ENCODE assay signal across 8 cellular contexts in genomic region chr4:87007345-87008181, GRCh38.
DNase-seq lines count a peak whose midpoint lies in the region; ATAC-seq and TF ChIP-seq lines count a peak whose summit lies in the region.

No MANE protein-coding gene starts in this region.

- H3K9ac ChIP-seq in BLaER1 (peak overlapping the region; percentile 96), adipocyte (ENCODE audit: low read length) (peak overlapping the region; percentile 94)

- POLR2A ChIA-PET in RWPE1 (lab: Yijun Ruan, JAX; ENCODE audit: low non-redundant PET): interaction anchor here (0.6 to 2.3 kb wide), 2 partner anchors 72 to 154 kb away, joined by 3 to 9 read pairs; partner anchors contain the start of gene AFF1

- ATAC-seq in heart left ventricle (peak; percentile 25 to 58 (median 44)), HG02588 (IDR thresholded peaks at IDR 0.05; ENCODE audit: unreplicated experiment) (no peak), GM21447 (IDR thresholded peaks at IDR 0.05; ENCODE audit: unreplicated experiment) (no peak)

- H3K36me3 ChIP-seq in BLaER1 (peaks cover 1% of the 10 kb centered on the region; the same call in 1 of the 2 replicates), adipocyte (ENCODE audit: control insufficient read depth, insufficient read depth, low read length, severe bottlenecking) (no peaks in the 10 kb centered on the region), heart left ventricle (no peaks in the 10 kb centered on the region)

- H3K4me3 ChIP-seq in BLaER1 (peak overlapping the region; percentile 90), adipocyte (ENCODE audit: low read length) (peak overlapping the region; percentile 90), heart left ventricle (peak overlapping the region; percentile 69 to 91 (median 80))

- no peak for TF ChIP-seq POLR2A in heart left ventricle (IDR thresholded peaks at IDR 0.05)

- DNase-seq in HT1080 (ENCODE audit: low read depth) (peak; percentile 23), RWPE1 (ENCODE audit: low spot score) (peak; percentile 37), adipocyte (ENCODE audit: low read depth) (peak; percentile 84), heart left ventricle (peak; percentile 64 to 82 (median 71)), pons (ENCODE audit: low spot score) (peak; percentile 82)

- CTCF ChIA-PET in RWPE1 (lab: Yijun Ruan, JAX): interaction anchor here (0.6 to 1.1 kb wide), 2 partner anchors 85 to 113 kb away, joined by 3 read pairs; no protein-coding TSS in a partner anchor

- WGBS in heart left ventricle, 4 donors: 0 to 1% (median 1%) methylated on average over 33 of the region's 33 CpGs

- H3K9me3 ChIP-seq in BLaER1 (no peaks in the 10 kb centered on the region), adipocyte (ENCODE audit: control insufficient read depth, low read length) (no peaks in the 10 kb centered on the region), heart left ventricle (no peaks in the 10 kb centered on the region)

- no peak for TF ChIP-seq CTCF in RWPE1 (conservative IDR thresholded peaks at IDR 0.05; ENCODE audit: low read depth)
- no peak for TF ChIP-seq CTCF in heart left ventricle (IDR thresholded peaks at IDR 0.05)

- H3K27ac ChIP-seq in BLaER1: peak overlapping the region; percentile 95
- peak overlapping the region; percentile 98 for H3K27ac ChIP-seq in RWPE1
- H3K27ac ChIP-seq in heart left ventricle: peak overlapping the region; percentile 91 to 100 (median 98)

- peaks cover 60% of the 10 kb centered on the region for H4K20me1 ChIP-seq in BLaER1

- intact Hi-C loops in heart left ventricle (cut with DNase I): loop anchor here (1.0 to 5.0 kb wide), 14 partner anchors 23 to 85 kb away; partner anchors contain the start of gene AFF1 (in 8 of the 10)

- H3K4me1 ChIP-seq in BLaER1 (peaks cover 71% of the 10 kb centered on the region), adipocyte (ENCODE audit: control insufficient read depth, insufficient read depth, low read length) (peaks cover 44% of the 10 kb centered on the region), heart left ventricle (peaks cover 7 to 63% (median 53%) of the 10 kb centered on the region in 12 donors)

- H3K4me2 ChIP-seq in BLaER1: peak overlapping the region; percentile 93

- H3K27me3 ChIP-seq in BLaER1 (no peaks in the 10 kb centered on the region), adipocyte (replicated peaks; ENCODE audit: control insufficient read depth, insufficient read depth, low read length) (no peaks in the 10 kb centered on the region), heart left ventricle (no peaks in the 10 kb centered on the region)

Comparison
In these comparisons a context has a peak if more than half of its experiments do, and no peak if none do; other contexts are left out.
1. DNase-seq: peak in every context shown above with its lines; median percentile 84 in adipocyte; 82 in pons; 71 in heart left ventricle; 37 in RWPE1; 23 in HT1080.
2. ATAC-seq: peak in heart left ventricle (4 of 4); none in HG02588 (single experiment) and GM21447 (single experiment).
3. Peak in every context shown above with its lines, with median percentiles within 50 percentile points of each other: H3K27ac ChIP-seq and H3K4me3 ChIP-seq.